In genomic region chr1:24199291-24199900, GRCh38 we compare ENCODE assay signal across 8 cellular contexts. TPM values are rescaled to one million over a fixed set of nuclear protein-coding genes. Genes with fewer than 3 reads are reported as not detected.
DNase-seq lines count a peak whose midpoint lies in the region; ATAC-seq, FAIRE-seq and TF ChIP-seq lines count a peak whose summit lies in the region.

No MANE protein-coding gene starts in this region.

- intact Hi-C loops in A673 (cut with micrococcal nuclease; ENCODE audit: unreplicated experiment): loop anchor here (1.0 to 5.0 kb wide), 3 partner anchors 127 to 435 kb away; no protein-coding TSS in a partner anchor
- intact Hi-C loops in activated CD4-positive, alpha-beta T cell treated with anti-CD3 and anti-CD28 coated beads, Interleukin-2, amount 10 ng/mL, durations not matched to agents 24 days and 14 days (cut with micrococcal nuclease): loop anchor here (1.0 to 2.0 kb wide), 3 partner anchors 123 to 435 kb away; no protein-coding TSS in a partner anchor

- peaks cover 3% of the 10 kb centered on the region for H3K27me3 Mint-ChIP-seq in activated CD4-positive, alpha-beta T cell treated with anti-CD3 and anti-CD28 coated beads, Interleukin-2, amount 10 ng/mL, durations not matched to agents 24 days and 14 days

- no peaks in the 10 kb centered on the region for H3K9me3 Mint-ChIP-seq in activated CD4-positive, alpha-beta T cell treated with anti-CD3 and anti-CD28 coated beads, Interleukin-2, amount 10 ng/mL, durations not matched to agents 24 days and 14 days

- no peak overlapping the region for H3K27ac Mint-ChIP-seq in activated CD4-positive, alpha-beta T cell treated with anti-CD3 and anti-CD28 coated beads, Interleukin-2, amount 10 ng/mL, durations not matched to agents 24 days and 14 days

- no peaks in the 10 kb centered on the region for H3K36me3 ChIP-seq in A673 (ENCODE audit: insufficient read depth, low read length, poor library complexity, severe bottlenecking)
- H3K36me3 ChIP-seq in lung (ENCODE audit: control insufficient read depth in 2 of 2, insufficient read depth in 2 of 2, low read length in 2 of 2): no peaks in the 10 kb centered on the region

- no peak for TF ChIP-seq POLR2A in GM12892 (IDR thresholded peaks at IDR 0.05; ENCODE audit: low read depth, low read length)

- H3K9me3 ChIP-seq in A673 (ENCODE audit: low read depth, low read length, poor library complexity, severe bottlenecking) (no peaks in the 10 kb centered on the region), lung (ENCODE audit: control insufficient read depth in 2 of 2, insufficient read depth in 1 of 2, low read length in 1 of 2) (no peaks in the 10 kb centered on the region)

- H3K4me1 Mint-ChIP-seq in activated CD4-positive, alpha-beta T cell treated with anti-CD3 and anti-CD28 coated beads, Interleukin-2, amount 10 ng/mL, durations not matched to agents 24 days and 14 days: peaks cover 31% of the 10 kb centered on the region

- WGBS in lung, 2 donors: 25 to 28% methylated on average over 15 of the region's 15 CpGs

- no peaks in the 10 kb centered on the region for H3K27me3 ChIP-seq in A673 (replicated peaks; ENCODE audit: insufficient read depth, low read depth, low read length, poor library complexity)
- H3K27me3 ChIP-seq in lung (ENCODE audit: control insufficient read depth, insufficient read depth): no peaks in the 10 kb centered on the region

- CTCF ChIA-PET in A673 (lab: Charles Lee): interaction anchor here (0.5 to 5.4 kb wide), 15 partner anchors 12 to 631 kb away, joined by 3 to 159 read pairs (median 3); no protein-coding TSS in a partner anchor

- peak; percentile 95 for FAIRE-seq in GM12892 (lab: Jason Lieb, UNC)

- TF ChIP-seq CTCF in A673 (conservative IDR thresholded peaks at IDR 0.05; ENCODE audit: low read depth, low read length) (peak; percentile 87), coronary artery (IDR thresholded peaks at IDR 0.05) (peak; percentile 57), lung (IDR thresholded peaks at IDR 0.05; ENCODE audit: control extremely low read depth, extremely low read depth) (peak; percentile 90)

- peak overlapping the region; percentile 51 for H3K4me3 Mint-ChIP-seq in activated CD4-positive, alpha-beta T cell treated with anti-CD3 and anti-CD28 coated beads, Interleukin-2, amount 10 ng/mL, durations not matched to agents 24 days and 14 days

- no TSS peak for BruUV-seq in A673 (replicated peaks; lab: Mats Ljungman, UMichigan)

- DNase-seq in A673 (ENCODE audit: low spot score): peak; percentile 78
- DNase-seq in GM12892 (ENCODE audit: insufficient read length): peak; percentile 50
- peak; percentile 33 for DNase-seq in NCI-H226
- peak; percentile 92 for DNase-seq in activated CD4-positive, alpha-beta T cell treated with anti-CD3 and anti-CD28 coated beads, Interleukin-2, amount 10 ng/mL, durations not matched to agents 24 days and 14 days
- DNase-seq in coronary artery (ENCODE audit: low spot score): no peak
- DNase-seq in lung (ENCODE audit: low spot score): peak; percentile 58
- DNase-seq in stimulated activated CD8-positive, alpha-beta memory T cell treated with anti-CD3 and anti-CD28 coated beads, Interleukin-12 subunit alpha, Interleukin-12 subunit beta, amount 100 ng/mL, for 24 hours (ENCODE audit: extremely low read depth): peak; percentile 38

- H3K36me3 Mint-ChIP-seq in activated CD4-positive, alpha-beta T cell treated with anti-CD3 and anti-CD28 coated beads, Interleukin-2, amount 10 ng/mL, durations not matched to agents 24 days and 14 days (ENCODE audit: low read depth): no peaks in the 10 kb centered on the region

- H3K4me1 ChIP-seq in A673 (ENCODE audit: insufficient read depth, low read length, poor library complexity, severe bottlenecking): peaks cover 9% of the 10 kb centered on the region
- peaks cover 0 to 5% of the 10 kb centered on the region in 2 donors for H3K4me1 ChIP-seq in lung (ENCODE audit: control insufficient read depth in 2 of 2, insufficient read depth in 2 of 2, low read length in 2 of 2)

- no peak overlapping the region for H3K4me3 ChIP-seq in A673 (ENCODE audit: low read depth, low read length, poor library complexity, severe bottlenecking)
- H3K4me3 ChIP-seq in coronary artery: no peak overlapping the region
- H3K4me3 ChIP-seq in lung: no peak overlapping the region

- H3K27ac ChIP-seq in A673 (ENCODE audit: low read depth, low read length, poor library complexity, severe bottlenecking) (no peak overlapping the region), coronary artery (no peak overlapping the region), lung (ENCODE audit: low read depth in 1 of 2, low read length in 1 of 2) (no peak overlapping the region)

- POLR2A ChIA-PET in A673 (lab: Charles Lee; ENCODE audit: low non-redundant PET): interaction anchor here (0.7 kb wide), 3 partner anchors 49 to 753 kb away, joined by 4 to 6 read pairs (median 5); no protein-coding TSS in a partner anchor

- ATAC-seq in lung (ENCODE audit: insufficient read depth, low FRiP score): peak; percentile 54
- no peak for ATAC-seq in GM21528 (IDR thresholded peaks at IDR 0.05; ENCODE audit: low FRiP score, unreplicated experiment)

RNA-seq across cellular contexts. Expression of gene IFNLR1, which starts 12.3 kb away (rescaled TPM):
- total RNA-seq in A673 (2021) (1.4 and 2.0 TPM in 2 replicates), lung (1 to 10 TPM; 2.4 to 9.0 TPM)
- 5.3 TPM for polyA plus RNA-seq in GM12892 (2012; ENCODE audit: missing spikeins)
- total RNA-seq in activated CD4-positive, alpha-beta T cell treated with anti-CD3 and anti-CD28 coated beads, Interleukin-2, amount 10 ng/mL, durations not matched to agents 24 days and 14 days: 5.3 and 5.6 TPM in 2 replicates
- 1 to 10 TPM; 1.2 to 3.0 TPM for polyA plus RNA-seq in lung

RNA-seq across cellular contexts. Expression of gene IL22RA1, which starts 56.5 kb away (rescaled TPM):
- total RNA-seq in A673 (2021): 0.24 TPM in 2 replicates
- not detected for polyA plus RNA-seq in GM12892 (2012; ENCODE audit: missing spikeins)
- total RNA-seq in activated CD4-positive, alpha-beta T cell treated with anti-CD3 and anti-CD28 coated beads, Interleukin-2, amount 10 ng/mL, durations not matched to agents 24 days and 14 days: not detected in 2 replicates
- total RNA-seq in lung: 1 to 10 TPM in 1 of 2 donors, under 1 TPM in 1; 0.17 to 1.0 TPM
- polyA plus RNA-seq in lung: under 1 TPM; 0.09 to 0.30 TPM
